1 cellular context compared by ENCODE assay signal in the genomic region with DNA sequence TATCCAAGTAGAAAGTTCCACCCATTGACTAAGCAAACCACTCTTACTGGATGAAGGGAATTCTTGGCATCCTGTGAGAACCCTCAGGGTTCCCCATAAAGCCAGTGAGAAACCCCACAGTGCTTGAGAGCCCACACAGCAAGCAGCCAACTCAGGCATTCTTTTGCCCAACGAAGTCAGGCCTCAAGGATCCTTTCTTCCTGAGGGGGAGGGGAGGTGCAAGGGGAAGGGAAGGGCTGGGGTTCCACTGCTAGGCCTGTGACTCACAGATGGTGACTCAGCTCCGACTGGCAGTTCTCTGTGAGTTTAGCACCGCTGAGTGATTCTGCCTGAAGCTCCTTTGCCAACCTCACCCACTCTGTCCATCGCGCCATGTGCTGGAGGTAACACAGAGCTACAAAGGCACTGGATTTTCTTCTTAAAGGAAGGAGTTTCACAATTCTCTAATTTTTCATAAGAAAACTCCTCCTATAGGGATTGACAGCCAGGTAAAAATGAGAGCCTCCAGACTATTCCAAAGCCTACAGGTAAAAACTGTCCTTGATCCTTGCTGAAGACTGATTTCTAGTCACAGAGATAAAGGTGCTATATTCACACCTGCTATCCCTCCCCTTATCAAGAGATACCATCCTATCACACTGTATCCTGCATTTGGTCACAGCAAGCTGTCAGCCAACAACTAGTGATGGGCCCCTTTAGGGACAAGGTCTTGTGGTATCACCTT.
A peak's percentile ranks its signal among the peaks of the same experiment; 100 is the strongest.
TF ChIP-seq lines count a peak whose summit lies in the region.

No MANE protein-coding gene starts in this region.

TF ChIP-seq in K562, 482 proteins besides CTCF, POLR2A, EP300 and RAD21 (continued from another document):
- TF ChIP-seq, protein P1, sequence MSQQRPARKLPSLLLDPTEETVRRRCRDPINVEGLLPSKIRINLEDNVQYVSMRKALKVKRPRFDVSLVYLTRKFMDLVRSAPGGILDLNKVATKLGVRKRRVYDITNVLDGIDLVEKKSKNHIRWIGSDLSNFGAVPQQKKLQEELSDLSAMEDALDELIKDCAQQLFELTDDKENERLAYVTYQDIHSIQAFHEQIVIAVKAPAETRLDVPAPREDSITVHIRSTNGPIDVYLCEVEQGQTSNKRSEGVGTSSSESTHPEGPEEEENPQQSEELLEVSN (IDR thresholded peaks at IDR 0.05; ENCODE audit: borderline replicate concordance in 1 of 2, extremely low read depth in 1 of 2, insufficient read depth in 1 of 2, insufficient read length in 1 of 2, low read depth in 1 of 2, low read length in 1 of 2, poor library complexity in 1 of 2, severe bottlenecking in 1 of 2): peak in 1 of 2 experiments; percentile 38
- TF ChIP-seq, protein P2, sequence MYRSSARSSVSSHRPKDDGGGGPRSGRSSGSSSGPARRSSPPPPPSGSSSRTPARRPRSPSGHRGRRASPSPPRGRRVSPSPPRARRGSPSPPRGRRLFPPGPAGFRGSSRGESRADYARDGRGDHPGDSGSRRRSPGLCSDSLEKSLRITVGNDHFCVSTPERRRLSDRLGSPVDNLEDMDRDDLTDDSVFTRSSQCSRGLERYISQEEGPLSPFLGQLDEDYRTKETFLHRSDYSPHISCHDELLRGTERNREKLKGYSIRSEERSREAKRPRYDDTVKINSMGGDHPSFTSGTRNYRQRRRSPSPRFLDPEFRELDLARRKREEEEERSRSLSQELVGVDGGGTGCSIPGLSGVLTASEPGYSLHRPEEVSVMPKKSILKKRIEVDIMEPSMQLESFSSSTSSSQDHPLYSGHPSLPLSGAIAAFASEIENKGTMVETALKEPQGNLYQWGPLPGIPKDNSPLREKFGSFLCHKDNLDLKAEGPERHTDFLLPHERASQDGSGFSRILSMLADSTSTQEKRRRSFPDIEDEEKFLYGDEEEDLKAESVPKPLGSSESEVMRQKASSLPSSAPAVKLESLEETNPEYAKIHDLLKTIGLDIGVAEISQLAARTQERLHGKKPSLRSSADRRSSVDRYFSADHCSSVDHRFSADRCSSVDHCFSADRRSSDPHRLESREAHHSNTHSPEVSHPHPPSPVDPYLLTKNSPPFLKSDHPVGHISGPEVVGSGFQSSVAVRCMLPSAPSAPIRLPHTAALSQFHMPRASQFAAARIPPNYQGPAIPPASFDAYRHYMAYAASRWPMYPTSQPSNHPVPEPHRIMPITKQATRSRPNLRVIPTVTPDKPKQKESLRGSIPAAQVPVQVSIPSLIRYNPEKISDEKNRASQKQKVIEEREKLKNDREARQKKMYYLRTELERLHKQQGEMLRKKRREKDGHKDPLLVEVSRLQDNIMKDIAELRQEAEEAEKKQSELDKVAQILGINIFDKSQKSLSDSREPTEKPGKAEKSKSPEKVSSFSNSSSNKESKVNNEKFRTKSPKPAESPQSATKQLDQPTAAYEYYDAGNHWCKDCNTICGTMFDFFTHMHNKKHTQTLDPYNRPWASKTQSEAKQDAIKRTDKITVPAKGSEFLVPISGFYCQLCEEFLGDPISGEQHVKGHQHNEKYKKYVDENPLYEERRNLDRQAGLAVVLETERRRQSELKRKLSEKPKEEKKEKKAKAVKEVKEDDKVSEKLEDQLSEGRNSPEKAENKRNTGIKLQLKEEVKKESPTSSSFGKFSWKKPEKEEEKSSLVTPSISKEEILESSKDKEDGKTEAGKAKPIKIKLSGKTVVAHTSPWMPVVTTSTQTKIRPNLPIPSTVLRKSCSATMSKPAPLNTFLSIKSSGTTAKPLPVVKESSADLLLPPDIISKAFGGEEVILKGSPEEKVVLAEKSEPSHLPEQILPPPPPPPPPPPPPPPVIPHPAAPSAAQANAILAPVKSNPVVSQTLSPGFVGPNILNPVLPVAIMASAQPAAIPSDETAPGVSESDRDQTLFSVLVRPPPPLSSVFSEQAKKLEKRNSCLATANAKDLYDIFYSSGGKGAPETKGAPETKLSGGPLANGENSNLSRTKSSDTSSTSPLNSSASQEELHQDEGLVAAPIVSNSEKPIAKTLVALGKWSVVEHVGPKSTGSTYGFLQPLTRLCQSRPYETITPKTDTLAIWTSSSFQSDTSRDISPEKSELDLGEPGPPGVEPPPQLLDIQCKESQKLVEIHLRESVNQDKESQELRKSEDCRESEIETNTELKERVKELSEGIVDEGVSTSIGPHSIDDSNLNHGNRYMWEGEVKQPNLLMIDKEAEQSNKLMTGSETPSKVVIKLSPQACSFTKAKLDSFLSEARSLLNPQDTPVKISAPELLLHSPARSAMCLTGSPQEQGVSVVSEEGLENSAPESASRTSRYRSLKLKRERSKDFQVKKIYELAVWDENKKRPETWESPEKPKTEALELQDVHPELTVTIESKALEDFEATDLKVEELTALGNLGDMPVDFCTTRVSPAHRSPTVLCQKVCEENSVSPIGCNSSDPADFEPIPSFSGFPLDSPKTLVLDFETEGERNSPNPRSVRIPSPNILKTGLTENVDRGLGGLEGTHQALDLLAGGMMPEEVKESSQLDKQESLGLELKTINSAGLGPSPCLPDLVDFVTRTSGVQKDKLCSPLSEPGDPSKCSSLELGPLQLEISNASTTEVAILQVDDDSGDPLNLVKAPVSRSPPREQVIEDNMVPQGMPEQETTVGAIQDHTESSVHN (IDR thresholded peaks at IDR 0.05; ENCODE audit: borderline replicate concordance in 1 of 2, low read depth in 1 of 2): peak in 1 of 2 experiments; percentile 52; a peak in 1 of 4 replicates
- TF ChIP-seq POLR2AphosphoS5 (IDR thresholded peaks at IDR 0.05; ENCODE audit: control insufficient read depth, insufficient read depth, low read depth, low read length): no peak; the same call in 1 of the 2 replicates
- TF ChIP-seq PHF21A (IDR thresholded peaks at IDR 0.05; ENCODE audit: borderline replicate concordance, low read depth): no peak
- TF ChIP-seq, protein P3, sequence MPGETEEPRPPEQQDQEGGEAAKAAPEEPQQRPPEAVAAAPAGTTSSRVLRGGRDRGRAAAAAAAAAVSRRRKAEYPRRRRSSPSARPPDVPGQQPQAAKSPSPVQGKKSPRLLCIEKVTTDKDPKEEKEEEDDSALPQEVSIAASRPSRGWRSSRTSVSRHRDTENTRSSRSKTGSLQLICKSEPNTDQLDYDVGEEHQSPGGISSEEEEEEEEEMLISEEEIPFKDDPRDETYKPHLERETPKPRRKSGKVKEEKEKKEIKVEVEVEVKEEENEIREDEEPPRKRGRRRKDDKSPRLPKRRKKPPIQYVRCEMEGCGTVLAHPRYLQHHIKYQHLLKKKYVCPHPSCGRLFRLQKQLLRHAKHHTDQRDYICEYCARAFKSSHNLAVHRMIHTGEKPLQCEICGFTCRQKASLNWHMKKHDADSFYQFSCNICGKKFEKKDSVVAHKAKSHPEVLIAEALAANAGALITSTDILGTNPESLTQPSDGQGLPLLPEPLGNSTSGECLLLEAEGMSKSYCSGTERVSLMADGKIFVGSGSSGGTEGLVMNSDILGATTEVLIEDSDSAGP (CRISPR knock-in tag; IDR thresholded peaks at IDR 0.05): no peak
- no peak; the same call in 1 of the 2 replicates for TF ChIP-seq BHLHE40 (IDR thresholded peaks at IDR 0.05; ENCODE audit: low read length)
- no peak for TF ChIP-seq ASH1L (IDR thresholded peaks at IDR 0.05; ENCODE audit: borderline replicate concordance, low read depth, partially characterized antibody)
- TF ChIP-seq CXXC5 (CRISPR knock-in tag; IDR thresholded peaks at IDR 0.05): peak; percentile 25; the same call in 1 of the 2 replicates
- TF ChIP-seq ZFX (CRISPR knock-in tag; IDR thresholded peaks at IDR 0.05): peak; percentile 39
- no peak for TF ChIP-seq MTF1 (CRISPR knock-in tag; IDR thresholded peaks at IDR 0.05; ENCODE audit: borderline replicate concordance)
- no peak for TF ChIP-seq CEBPB (tag; IDR thresholded peaks at IDR 0.05)
- no peak for TF ChIP-seq SP2 (IDR thresholded peaks at IDR 0.05; ENCODE audit: extremely low read depth, low read depth, low read length, poor library complexity, severe bottlenecking)
- TF ChIP-seq ZNF140 (CRISPR knock-in tag; IDR thresholded peaks at IDR 0.05): no peak
- TF ChIP-seq THRAP3 (IDR thresholded peaks at IDR 0.05; ENCODE audit: borderline replicate concordance): 0 out of 2 replicates have a peak, but pooled peaks have one; percentile 46
- TF ChIP-seq HDAC1 (IDR thresholded peaks at IDR 0.05): no peak; a peak in 2 of 4 replicates
- TF ChIP-seq SIN3B (IDR thresholded peaks at IDR 0.05; ENCODE audit: low read depth): no peak
- TF ChIP-seq RUNX1 (IDR thresholded peaks at IDR 0.05; ENCODE audit: low read depth): no peak
- no peak for TF ChIP-seq NBN (IDR thresholded peaks at IDR 0.05; ENCODE audit: low read depth)
- TF ChIP-seq, protein P4, sequence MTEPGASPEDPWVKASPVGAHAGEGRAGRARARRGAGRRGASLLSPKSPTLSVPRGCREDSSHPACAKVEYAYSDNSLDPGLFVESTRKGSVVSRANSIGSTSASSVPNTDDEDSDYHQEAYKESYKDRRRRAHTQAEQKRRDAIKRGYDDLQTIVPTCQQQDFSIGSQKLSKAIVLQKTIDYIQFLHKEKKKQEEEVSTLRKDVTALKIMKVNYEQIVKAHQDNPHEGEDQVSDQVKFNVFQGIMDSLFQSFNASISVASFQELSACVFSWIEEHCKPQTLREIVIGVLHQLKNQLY (CRISPR knock-in tag; conservative IDR thresholded peaks at IDR 0.05): no peak
- TF ChIP-seq ILF3 (IDR thresholded peaks at IDR 0.05; ENCODE audit: borderline replicate concordance): no peak
- no peak; the same call in 1 of the 2 replicates for TF ChIP-seq SP1 (CRISPR knock-in tag; IDR thresholded peaks at IDR 0.05)
- TF ChIP-seq TEAD1 (CRISPR knock-in tag; IDR thresholded peaks at IDR 0.05): no peak
- no peak for TF ChIP-seq ZZZ3 (IDR thresholded peaks at IDR 0.05)
- no peak for TF ChIP-seq ELF1 (tag; IDR thresholded peaks at IDR 0.05)
- TF ChIP-seq POLR3A (IDR thresholded peaks at IDR 0.05; ENCODE audit: borderline replicate concordance, extremely low read depth, insufficient read depth, insufficient read length): no peak
- TF ChIP-seq MAZ (CRISPR knock-in tag; conservative IDR thresholded peaks at IDR 0.05 in 1 of 2, IDR thresholded peaks at IDR 0.05 in 1 of 2): peak in 1 of 2 experiments; percentile 52; a peak in 2 of 4 replicates
